In genomic region chr2:210171309-210172218, GRCh38 we compare ENCODE assay signal across 8 cellular contexts. TPM values are rescaled to one million over a fixed set of nuclear protein-coding genes. Genes with fewer than 3 reads are reported as not detected.
DNase-seq lines count a peak whose midpoint lies in the region; ATAC-seq and TF ChIP-seq lines count a peak whose summit lies in the region.

KANSL1L (minus strand) TSS chr2:210171409; CDS start chr2:210154582, 16,827 bp downstream.

- no peak for TF ChIP-seq CTCF in AG04450 (IDR thresholded peaks at IDR 0.05; ENCODE audit: low read depth, low read length)
- TF ChIP-seq CTCF in WTC11 (IDR thresholded peaks at IDR 0.05): no peak
- TF ChIP-seq CTCF in cardiac fibroblast (IDR thresholded peaks at IDR 0.05; ENCODE audit: low read depth, low read length): no peak

- peak within 1 kb of the TSS; percentile 86 for H3K4me3 ChIP-seq in AG04450 (ENCODE audit: low read depth, low read length)
- peak within 1 kb of the TSS; percentile 84 for H3K4me3 ChIP-seq in cardiac fibroblast (replicated peaks in 1 of 2; ENCODE audit: low read depth in 2 of 2, low read length in 2 of 2)

- H3K36me3 Mint-ChIP-seq in WTC11 (no peaks in the 10 kb centered on the region), immature natural killer cell (no peaks in the 10 kb centered on the region)

- H3K27me3 ChIP-seq in AG04450 (ENCODE audit: control insufficient read depth, insufficient read depth, low read length): no peaks in the 10 kb centered on the region

- no peaks in the 10 kb centered on the region for H3K9me3 ChIP-seq in AG04450 (ENCODE audit: control insufficient read depth, insufficient read depth, low read length)

- H3K9me3 Mint-ChIP-seq in WTC11: no peaks in the 10 kb centered on the region
- H3K9me3 Mint-ChIP-seq in immature natural killer cell: no peaks in the 10 kb centered on the region

- H3K4me1 Mint-ChIP-seq in WTC11: peaks cover 22% of the 10 kb centered on the region
- peaks cover 18 to 26% of the 10 kb centered on the region in 2 donors for H3K4me1 Mint-ChIP-seq in immature natural killer cell

- peak within 1 kb of the TSS; percentile 97 for H3K4me3 Mint-ChIP-seq in WTC11
- H3K4me3 Mint-ChIP-seq in immature natural killer cell: peak within 1 kb of the TSS; percentile 97 to 100 (median 99)

- H3K27ac ChIP-seq in AG04450 (ENCODE audit: low read depth, low read length): peak within 1 kb of the TSS; percentile 94

- CTCF ChIA-PET in AG04450 (lab: Charles Lee) (interaction anchor here (0.8 to 1.5 kb wide), 4 partner anchors 23 to 27 kb away, joined by 3 to 10 read pairs (median 6); no protein-coding TSS in a partner anchor), WTC11 (lab: Charles Lee) (interaction anchor here (0.5 to 1.2 kb wide), 3 partner anchors 10 to 56 kb away, joined by 3 to 4 read pairs (median 3); no protein-coding TSS in a partner anchor)

- H3K27ac Mint-ChIP-seq in WTC11 (peak within 1 kb of the TSS; percentile 100), immature natural killer cell (peak within 1 kb of the TSS; percentile 92 to 98 (median 97))

- ATAC-seq in GM18909 (IDR thresholded peaks at IDR 0.05; ENCODE audit: poor library complexity, unreplicated experiment): peak; percentile 75
- peak; percentile 70 for ATAC-seq in HG03159 (IDR thresholded peaks at IDR 0.05; ENCODE audit: unreplicated experiment)
- peak; percentile 89 for ATAC-seq in WTC11

- POLR2A ChIA-PET in AG04450 (lab: Yijun Ruan, JAX): interaction anchor here (0.5 to 0.7 kb wide), 2 partner anchors 11 to 835 kb away, joined by 3 read pairs; no protein-coding TSS in a partner anchor
- POLR2A ChIA-PET in WTC11 (lab: Charles Lee): interaction anchor here (0.6 to 1.7 kb wide), 11 partner anchors 9 to 1232 kb away, joined by 3 to 5 read pairs (median 3); partner anchors contain the start of genes ACADL and RPE

- peak; percentile 93 for DNase-seq in AG04450 (ENCODE audit: low read depth, low spot score)
- peak; percentile 99 for DNase-seq in NCI-H2227 (lab: John Stamatoyannopoulos, UW; ENCODE audit: unreplicated experiment)
- DNase-seq in WTC11 (ENCODE audit: low spot score): peak; percentile 99
- peak; percentile 97 to 98 for DNase-seq in cardiac fibroblast (ENCODE audit: low read depth in 2 of 2)
- peak; percentile 95 to 96 (median 95) for DNase-seq in immature natural killer cell
- peak; percentile 89 for DNase-seq in smooth muscle cell of the brain vasculature (ENCODE audit: low read depth, low spot score)

- no peaks in the 10 kb centered on the region for H3K27me3 Mint-ChIP-seq in WTC11 (ENCODE audit: low read depth)
- H3K27me3 Mint-ChIP-seq in immature natural killer cell (ENCODE audit: low read depth in 3 of 3): peaks cover 19 to 24% (median 23%) of the 10 kb centered on the region in 3 donors

TF ChIP-seq in WTC11, 78 proteins besides CTCF, POLR2A, EP300 and RAD21 (continues in another document):
- TF ChIP-seq CREM (CRISPR knock-in tag; IDR thresholded peaks at IDR 0.05): no peak
- TF ChIP-seq ZNF232 (CRISPR knock-in tag; IDR thresholded peaks at IDR 0.05): peak; percentile 84
- no peak for TF ChIP-seq JAZF1 (CRISPR knock-in tag; IDR thresholded peaks at IDR 0.05)
- no peak for TF ChIP-seq ZBTB43 (CRISPR knock-in tag; IDR thresholded peaks at IDR 0.05)
- peak; percentile 91 for TF ChIP-seq SP1 (CRISPR knock-in tag; conservative IDR thresholded peaks at IDR 0.05)
- TF ChIP-seq ZNF138 (CRISPR knock-in tag; conservative IDR thresholded peaks at IDR 0.05): no peak
- TF ChIP-seq, protein P1, sequence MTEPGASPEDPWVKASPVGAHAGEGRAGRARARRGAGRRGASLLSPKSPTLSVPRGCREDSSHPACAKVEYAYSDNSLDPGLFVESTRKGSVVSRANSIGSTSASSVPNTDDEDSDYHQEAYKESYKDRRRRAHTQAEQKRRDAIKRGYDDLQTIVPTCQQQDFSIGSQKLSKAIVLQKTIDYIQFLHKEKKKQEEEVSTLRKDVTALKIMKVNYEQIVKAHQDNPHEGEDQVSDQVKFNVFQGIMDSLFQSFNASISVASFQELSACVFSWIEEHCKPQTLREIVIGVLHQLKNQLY (CRISPR knock-in tag; IDR thresholded peaks at IDR 0.05): no peak
- TF ChIP-seq, protein P2, sequence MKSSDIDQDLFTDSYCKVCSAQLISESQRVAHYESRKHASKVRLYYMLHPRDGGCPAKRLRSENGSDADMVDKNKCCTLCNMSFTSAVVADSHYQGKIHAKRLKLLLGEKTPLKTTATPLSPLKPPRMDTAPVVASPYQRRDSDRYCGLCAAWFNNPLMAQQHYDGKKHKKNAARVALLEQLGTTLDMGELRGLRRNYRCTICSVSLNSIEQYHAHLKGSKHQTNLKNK (CRISPR knock-in tag; IDR thresholded peaks at IDR 0.05): no peak
- no peak for TF ChIP-seq SMAD4 (CRISPR knock-in tag; IDR thresholded peaks at IDR 0.05)
- TF ChIP-seq, protein P3, sequence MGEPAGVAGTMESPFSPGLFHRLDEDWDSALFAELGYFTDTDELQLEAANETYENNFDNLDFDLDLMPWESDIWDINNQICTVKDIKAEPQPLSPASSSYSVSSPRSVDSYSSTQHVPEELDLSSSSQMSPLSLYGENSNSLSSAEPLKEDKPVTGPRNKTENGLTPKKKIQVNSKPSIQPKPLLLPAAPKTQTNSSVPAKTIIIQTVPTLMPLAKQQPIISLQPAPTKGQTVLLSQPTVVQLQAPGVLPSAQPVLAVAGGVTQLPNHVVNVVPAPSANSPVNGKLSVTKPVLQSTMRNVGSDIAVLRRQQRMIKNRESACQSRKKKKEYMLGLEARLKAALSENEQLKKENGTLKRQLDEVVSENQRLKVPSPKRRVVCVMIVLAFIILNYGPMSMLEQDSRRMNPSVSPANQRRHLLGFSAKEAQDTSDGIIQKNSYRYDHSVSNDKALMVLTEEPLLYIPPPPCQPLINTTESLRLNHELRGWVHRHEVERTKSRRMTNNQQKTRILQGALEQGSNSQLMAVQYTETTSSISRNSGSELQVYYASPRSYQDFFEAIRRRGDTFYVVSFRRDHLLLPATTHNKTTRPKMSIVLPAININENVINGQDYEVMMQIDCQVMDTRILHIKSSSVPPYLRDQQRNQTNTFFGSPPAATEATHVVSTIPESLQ (CRISPR knock-in tag; IDR thresholded peaks at IDR 0.05): no peak
- TF ChIP-seq KAT7 (CRISPR knock-in tag; IDR thresholded peaks at IDR 0.05; ENCODE audit: borderline replicate concordance): no peak
- no peak for TF ChIP-seq ESRRA (CRISPR knock-in tag; IDR thresholded peaks at IDR 0.05; ENCODE audit: borderline replicate concordance)
- TF ChIP-seq RORB (CRISPR knock-in tag; IDR thresholded peaks at IDR 0.05): no peak
- TF ChIP-seq MYBL2 (CRISPR knock-in tag; IDR thresholded peaks at IDR 0.05): peak; percentile 43; the same call in 1 of the 2 replicates
- TF ChIP-seq, protein P4, sequence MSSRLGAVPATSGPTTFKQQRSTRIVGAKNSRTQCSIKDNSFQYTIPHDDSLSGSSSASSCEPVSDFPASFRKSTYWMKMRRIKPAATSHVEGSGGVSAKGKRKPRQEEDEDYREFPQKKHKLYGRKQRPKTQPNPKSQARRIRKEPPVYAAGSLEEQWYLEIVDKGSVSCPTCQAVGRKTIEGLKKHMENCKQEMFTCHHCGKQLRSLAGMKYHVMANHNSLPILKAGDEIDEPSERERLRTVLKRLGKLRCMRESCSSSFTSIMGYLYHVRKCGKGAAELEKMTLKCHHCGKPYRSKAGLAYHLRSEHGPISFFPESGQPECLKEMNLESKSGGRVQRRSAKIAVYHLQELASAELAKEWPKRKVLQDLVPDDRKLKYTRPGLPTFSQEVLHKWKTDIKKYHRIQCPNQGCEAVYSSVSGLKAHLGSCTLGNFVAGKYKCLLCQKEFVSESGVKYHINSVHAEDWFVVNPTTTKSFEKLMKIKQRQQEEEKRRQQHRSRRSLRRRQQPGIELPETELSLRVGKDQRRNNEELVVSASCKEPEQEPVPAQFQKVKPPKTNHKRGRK (CRISPR knock-in tag; IDR thresholded peaks at IDR 0.05; ENCODE audit: borderline replicate concordance): no peak
- no peak for TF ChIP-seq ZNF423 (CRISPR knock-in tag; IDR thresholded peaks at IDR 0.05)
- no peak for TF ChIP-seq E2F4 (CRISPR knock-in tag; IDR thresholded peaks at IDR 0.05; ENCODE audit: borderline replicate concordance, low read depth)
- TF ChIP-seq GTF2I (CRISPR knock-in tag; conservative IDR thresholded peaks at IDR 0.05): no peak

RNA-seq across cellular contexts. Expression of gene KANSL1L, which starts in this region (rescaled TPM):
- polyA plus RNA-seq in AG04450 (2011; rRNA removed): 5.6 and 8.9 TPM in 2 replicates
- polyA minus RNA-seq in AG04450 (2011; rRNA and poly(A)+ RNA removed): 8.5 and 17.5 TPM in 2 replicates
- total RNA-seq in WTC11 (2021): 11.1 to 12.2 TPM (median 11.4 TPM) in 3 replicates
- polyA plus RNA-seq in immature natural killer cell: 1 to 10 TPM; 1.0 to 1.4 (median 1.1) TPM

Comparison
In these comparisons a context has a peak if more than half of its experiments do, and no peak if none do; other contexts are left out.
1. Peak in every context shown above with its lines: DNase-seq, ATAC-seq, H3K4me3 ChIP-seq and H3K27ac ChIP-seq.